ENCODE assay signal across 9 cellular contexts in genomic region chr10:128512767-128513166, GRCh38.
"Had no signal": no experiment of that assay in that cellular context is flagged by ENCODE, and none has a peak within 500 bp of the region (broad histone marks: within the 10 kb centered on the region; RNA-seq: fewer than 3 reads in every experiment).

No MANE protein-coding gene starts in this region.

- H2AFZ ChIP-seq: GM23248 had no signal

- H3K9ac ChIP-seq: GM23248 had no signal

- H3K27me3 Mint-ChIP-seq: IgD-negative memory B cell had no signal

- ATAC-seq: HCT116, HepG2 had no signal

- H3K36me3 ChIP-seq: HAP-1 had no signal

- H3K27ac ChIP-seq: GM23248, HL-60 had no signal

- H3K27ac Mint-ChIP-seq: HFFc6, IgD-negative memory B cell had no signal

- DNase-seq: GM23248, GOT3, H7, HFFc6 had no signal

- FAIRE-seq: HepG2 had no signal

- H3K4me1 ChIP-seq: HAP-1 had no signal

- H3K9me3 ChIP-seq: HAP-1 had no signal

- H3K4me3 ChIP-seq: GM23248, HAP-1 had no signal

- H3K4me3 Mint-ChIP-seq: HFFc6, IgD-negative memory B cell had no signal
